Comparison of ENCODE assay signal across 19 cellular contexts in genomic region chr13:41453620-41454019, GRCh38. TPM values are rescaled to one million over a fixed set of nuclear protein-coding genes. Genes with fewer than 3 reads are reported as not detected.
DNase-seq lines count a peak whose midpoint lies in the region; ATAC-seq, FAIRE-seq and TF ChIP-seq lines count a peak whose summit lies in the region.
"Had no signal": no experiment of that assay in that cellular context is flagged by ENCODE, and none has a peak within 500 bp of the region (broad histone marks: within the 10 kb centered on the region; RNA-seq: fewer than 3 reads in every experiment).

No MANE protein-coding gene starts in this region.

- WGBS in HepG2 (ENCODE audit: low lambda C conversion rate) = 75% methylated on average over 7 of the region's 7 CpGs
- 82% methylated on average over 7 of the region's 7 CpGs for WGBS in right lobe of liver (ENCODE audit: insufficient coverage, low coverage, low lambda C conversion rate, missing lambda C conversion rate)
- 95% methylated on average over 3 to 6 of the region's 7 CpGs for WGBS in endodermal cell (ENCODE audit: insufficient coverage in 1 of 2, insufficient read length in 1 of 2), 2 experiments

- in situ Hi-C loops in HepG2 (cut with HindIII; ENCODE audit: extremely low pct_ligation_motif_present, low pct_unique_long_range_greater_than_20kb) = no loop called here

- H3K36me3 Mint-ChIP-seq in WTC11 (no peaks in the 10 kb centered on the region), endodermal cell (ENCODE audit: low read depth) (no peaks in the 10 kb centered on the region)

- no peaks in the 10 kb centered on the region for H4K20me1 ChIP-seq in HepG2 (ENCODE audit: insufficient read depth, low read length)

- TF ChIP-seq EP300 in HepG2 (IDR thresholded peaks at IDR 0.05; ENCODE audit: low read depth in 2 of 2, low read length in 2 of 2) (no peak), HepG2 (CRISPR knock-in tag; IDR thresholded peaks at IDR 0.05; ENCODE audit: borderline replicate concordance) (no peak)

- no TSS peak for BruUV-seq in HepG2 (replicated peaks; lab: Mats Ljungman, UMichigan)

- H3K4me2 ChIP-seq in HepG2 (ENCODE audit: low read depth, low read length) = no peak overlapping the region

- H3K36me3 ChIP-seq in HepG2 (replicated peaks in 1 of 2; ENCODE audit: control insufficient read depth in 1 of 2, insufficient read depth in 2 of 2, low read length in 2 of 2) = no peaks in the 10 kb centered on the region
- no peaks in the 10 kb centered on the region for H3K36me3 ChIP-seq in right lobe of liver
- no peaks in the 10 kb centered on the region for H3K36me3 ChIP-seq in kidney (ENCODE audit: control insufficient read depth in 1 of 2, insufficient read depth in 2 of 2, low read length in 2 of 2)
- H3K36me3 ChIP-seq in endodermal cell (ENCODE audit: control insufficient read depth, insufficient read depth, low read length) = no peaks in the 10 kb centered on the region

- no peaks in the 10 kb centered on the region for H3K4me1 Mint-ChIP-seq in WTC11
- no peaks in the 10 kb centered on the region for H3K4me1 Mint-ChIP-seq in endodermal cell

- intact Hi-C loops in HepG2 (cut with micrococcal nuclease; ENCODE audit: unreplicated experiment) = no loop called here
- intact Hi-C loops in right lobe of liver (cut with DNase I) = no loop called here
- intact Hi-C loops in kidney (cut with DNase I) = no loop called here

- no peak overlapping the region for H3K27ac ChIP-seq in HepG2 (ENCODE audit: extremely low read length, insufficient read depth, low read length)
- H3K27ac ChIP-seq in right lobe of liver = no peak overlapping the region
- H3K27ac ChIP-seq in kidney (ENCODE audit: low read depth in 2 of 2, low read length in 2 of 2) = no peak overlapping the region
- no peak overlapping the region for H3K27ac ChIP-seq in endodermal cell (ENCODE audit: low read depth, low read length)

- no peak overlapping the region for H3K4me3 Mint-ChIP-seq in WTC11
- no peak overlapping the region for H3K4me3 Mint-ChIP-seq in endodermal cell
- H3K4me3 Mint-ChIP-seq: B cell; CD4-positive, alpha-beta T cell; H9 had no signal

- TF ChIP-seq RAD21 in HepG2 (CRISPR knock-in tag; IDR thresholded peaks at IDR 0.05) = no peak

- DNase-seq in HepG2 (ENCODE audit: low spot score) (no peak), right lobe of liver (no peak), WTC11 (ENCODE audit: low spot score) (no peak), kidney (no peak), NCI-H2171 (lab: John Stamatoyannopoulos, UW) (no peak), activated T-cell treated with anti-CD3 and anti-CD28 coated beads for 4 hours (no peak), endodermal cell (no peak)
- DNase-seq: C1 segment of cervical spinal cord; Calu3; CD4-positive, alpha-beta T cell; DMS 273 treated with DMSO at 0.1 percent for 48 hours; DMS79; EL; GDM1; GOT3; H9 had no signal

- CTCF ChIA-PET in HepG2 (lab: Yijun Ruan, JAX; ENCODE audit: low intra/inter-chr PET ratio, low total read pairs) = no interaction called here
- CTCF ChIA-PET in WTC11 (lab: Charles Lee) = no interaction called here

- H3K4me3 ChIP-seq in HepG2 (replicated peaks in 1 of 3; ENCODE audit: insufficient read depth in 1 of 3, low read depth in 2 of 3, low read length in 3 of 3) = no peak overlapping the region
- no peak overlapping the region for H3K4me3 ChIP-seq in right lobe of liver
- H3K4me3 ChIP-seq in kidney (ENCODE audit: low read length in 2 of 2) = no peak overlapping the region
- H3K4me3 ChIP-seq in endodermal cell (ENCODE audit: low read length) = no peak overlapping the region

- H3K9me3 ChIP-seq in HepG2 (ENCODE audit: low read length) (no peaks in the 10 kb centered on the region), right lobe of liver (no peaks in the 10 kb centered on the region), kidney (ENCODE audit: control insufficient read depth in 1 of 2, low read length in 2 of 2) (no peaks in the 10 kb centered on the region), endodermal cell (ENCODE audit: control insufficient read depth, low read length) (no peaks in the 10 kb centered on the region)

- H3K27ac Mint-ChIP-seq in WTC11 (no peak overlapping the region), endodermal cell (no peak overlapping the region)
- H3K27ac Mint-ChIP-seq: B cell; CD4-positive, alpha-beta T cell; H9 had no signal

- H3K4me1 ChIP-seq in HepG2 (ENCODE audit: insufficient read depth, low read length) (peaks cover 18% of the 10 kb centered on the region), right lobe of liver (peaks cover 0 to 18% (median 0%) of the 10 kb centered on the region in 4 donors), kidney (ENCODE audit: control insufficient read depth in 1 of 2, insufficient read depth in 1 of 2, low read depth in 1 of 2, low read length in 2 of 2) (peaks cover 0 to 8% of the 10 kb centered on the region in 2 donors), endodermal cell (ENCODE audit: control insufficient read depth, insufficient read depth, low read length) (peaks cover 3% of the 10 kb centered on the region)

- POLR2A ChIA-PET in HepG2 (lab: Yijun Ruan, JAX) = no interaction called here
- POLR2A ChIA-PET in WTC11 (lab: Charles Lee) = no interaction called here

- H3K27me3 ChIP-seq in HepG2 (ENCODE audit: control insufficient read depth in 1 of 2, insufficient read depth in 2 of 2, low read length in 2 of 2) = peaks cover 0 to 24% of the 10 kb centered on the region in 2 experiments; a peak in 2 of 5 replicates
- H3K27me3 ChIP-seq in right lobe of liver = no peaks in the 10 kb centered on the region
- H3K27me3 ChIP-seq in endodermal cell (ENCODE audit: control insufficient read depth, insufficient read depth, low read length, poor library complexity, severe bottlenecking) = peaks cover 73% of the 10 kb centered on the region

- H3K79me2 ChIP-seq in HepG2 (ENCODE audit: insufficient read depth, low read length) = no peaks in the 10 kb centered on the region

- H3K9ac ChIP-seq in HepG2 (ENCODE audit: insufficient read depth, low read depth, low read length) (no peak overlapping the region), kidney (ENCODE audit: low read length in 2 of 2) (no peak overlapping the region), endodermal cell (ENCODE audit: extremely low read depth, low read length, poor library complexity, severe bottlenecking) (no peak overlapping the region)

- no peak for ATAC-seq in HepG2
- ATAC-seq in right lobe of liver = no peak
- no peak for ATAC-seq in WTC11

- no peak for FAIRE-seq in HepG2 (lab: Jason Lieb, UNC)
- FAIRE-seq in kidney (lab: Jason Lieb, UNC) = peak; percentile 85
- FAIRE-seq: GM12892 had no signal

- TF ChIP-seq POLR2A in HepG2 (IDR thresholded peaks at IDR 0.05; ENCODE audit: insufficient read depth in 1 of 2, low read depth in 2 of 2, low read length in 2 of 2) (no peak), right lobe of liver (IDR thresholded peaks at IDR 0.05) (no peak)

- H3K9me3 Mint-ChIP-seq in WTC11 = no peaks in the 10 kb centered on the region
- H3K9me3 Mint-ChIP-seq in endodermal cell = no peaks in the 10 kb centered on the region

- no peak overlapping the region for H2AFZ ChIP-seq in HepG2 (ENCODE audit: low read length)

- H3K27me3 Mint-ChIP-seq in WTC11 (ENCODE audit: low read depth) (peaks cover 54% of the 10 kb centered on the region), endodermal cell (ENCODE audit: insufficient read depth) (peaks cover 52% of the 10 kb centered on the region)
- H3K27me3 Mint-ChIP-seq: CD4-positive, alpha-beta T cell had no signal

- TF ChIP-seq CTCF in HepG2 (CRISPR knock-in tag; IDR thresholded peaks at IDR 0.05) (no peak), right lobe of liver (IDR thresholded peaks at IDR 0.05) (no peak), WTC11 (IDR thresholded peaks at IDR 0.05) (no peak), kidney (IDR thresholded peaks at IDR 0.05; ENCODE audit: borderline replicate concordance, extremely low read depth, insufficient read depth) (no peak), endodermal cell (conservative IDR thresholded peaks at IDR 0.05) (no peak)

TF ChIP-seq in HepG2, 621 proteins besides CTCF, POLR2A, EP300 and RAD21 (continues in another document):
- no peak for TF ChIP-seq JUNB (CRISPR knock-in tag; IDR thresholded peaks at IDR 0.05; ENCODE audit: borderline replicate concordance)
- TF ChIP-seq HNRNPH1 (optimal IDR thresholded peaks at IDR 0.05; ENCODE audit: low read depth, low read length) = no peak

TF ChIP-seq in WTC11, 78 proteins besides CTCF, POLR2A, EP300 and RAD21:
- TF ChIP-seq TP53 (CRISPR knock-in tag; IDR thresholded peaks at IDR 0.05) (no peak), HMGA2 (CRISPR knock-in tag; IDR thresholded peaks at IDR 0.05) (peak; percentile 85), ZNF317 (CRISPR knock-in tag; IDR thresholded peaks at IDR 0.05; ENCODE audit: borderline replicate concordance, low read depth) (no peak)

RNA-seq across cellular contexts. Expression of gene RGCC, which starts 3.7 kb away (rescaled TPM):
- 0.20 and 0.29 TPM in 2 replicates for total RNA-seq in HepG2 (2016; rRNA removed; fragmentation: Illumina TruSeq; extraction: Trizol)
- total RNA-seq in HepG2 (2016; cell fraction: cytosol; rRNA removed; fragmentation: Illumina TruSeq; extraction: Trizol; ENCODE audit: low read depth) = 0.26 TPM in 1 of 2 replicates, not detected in the other
- total RNA-seq in HepG2 (2016; cell fraction: insoluble cytoplasmic fraction; rRNA removed; fragmentation: Illumina TruSeq; extraction: Trizol) = 0.39 and 0.61 TPM in 2 replicates
- total RNA-seq in HepG2 (2016; cell fraction: membrane; rRNA removed; fragmentation: Illumina TruSeq; extraction: Trizol) = 0.49 and 0.65 TPM in 2 replicates
- total RNA-seq in HepG2 (2016; cell fraction: nucleus; rRNA removed; fragmentation: Illumina TruSeq; extraction: Trizol) = 0.56 TPM in 1 of 2 replicates, not detected in the other
- 8.4 and 9.5 TPM in 2 replicates for polyA plus RNA-seq in HepG2 (2011; rRNA removed)
- 5.6 and 6.7 TPM in 2 replicates for polyA plus RNA-seq in HepG2 (2011; cell fraction: cytosol; rRNA removed)
- 4.9 and 5.8 TPM in 2 replicates for polyA plus RNA-seq in HepG2 (2011; cell fraction: nucleus; rRNA removed)
- polyA plus RNA-seq in HepG2 (2012) = 4.0 and 15.8 TPM in 2 replicates
- 0.48 and 0.54 TPM in 2 replicates for polyA plus RNA-seq in HepG2 (2016; cell fraction: cytosol; fragmentation: Illumina TruSeq; extraction: Trizol; ENCODE audit: low read depth)
- polyA plus RNA-seq in HepG2 (2016; cell fraction: insoluble cytoplasmic fraction; fragmentation: Illumina TruSeq; extraction: Trizol; ENCODE audit: low read depth) = 0.43 and 0.45 TPM in 2 replicates
- 0.36 and 0.74 TPM in 2 replicates for polyA plus RNA-seq in HepG2 (2016; cell fraction: membrane; fragmentation: Illumina TruSeq; extraction: Trizol; ENCODE audit: low read depth)
- polyA plus RNA-seq in HepG2 (2016; cell fraction: nucleus; fragmentation: Illumina TruSeq; extraction: Trizol; ENCODE audit: insufficient read depth, low read depth) = 1.4 TPM in 1 of 2 replicates, not detected in the other
- polyA minus RNA-seq in HepG2 (2011; rRNA and poly(A)+ RNA removed; ENCODE audit: low replicate concordance) = 2.3 TPM in 1 of 2 replicates, not detected in the other
- 3.3 and 4.5 TPM in 2 replicates for polyA minus RNA-seq in HepG2 (2011; cell fraction: cytosol; rRNA and poly(A)+ RNA removed)
- 3.0 and 3.4 TPM in 2 replicates for polyA minus RNA-seq in HepG2 (2011; cell fraction: nucleus; rRNA and poly(A)+ RNA removed)
- 1 to 10 TPM in 3 of 6 experiments, under 1 TPM in 2, not detected in 1; 0.51 to 4.9 (median 2.3) TPM for total RNA-seq in right lobe of liver
- total RNA-seq in WTC11 (2021) = 0.48 to 1.2 TPM (median 0.69 TPM) in 3 replicates
- 12.9 TPM for total RNA-seq in kidney
- polyA plus RNA-seq in kidney (ENCODE audit: insufficient read depth, low read depth, low replicate concordance) = 40.9 TPM
- 1 to 10 TPM; 5.4 TPM for total RNA-seq in endodermal cell
- polyA plus RNA-seq in endodermal cell (2013, experiment 1 of 2) = 14.1 TPM
- 13.2 TPM for polyA plus RNA-seq in endodermal cell (2013, experiment 2 of 2)
- total RNA-seq: A172, H9 had no signal
